25 cellular contexts compared by ENCODE assay signal in the genomic region with DNA sequence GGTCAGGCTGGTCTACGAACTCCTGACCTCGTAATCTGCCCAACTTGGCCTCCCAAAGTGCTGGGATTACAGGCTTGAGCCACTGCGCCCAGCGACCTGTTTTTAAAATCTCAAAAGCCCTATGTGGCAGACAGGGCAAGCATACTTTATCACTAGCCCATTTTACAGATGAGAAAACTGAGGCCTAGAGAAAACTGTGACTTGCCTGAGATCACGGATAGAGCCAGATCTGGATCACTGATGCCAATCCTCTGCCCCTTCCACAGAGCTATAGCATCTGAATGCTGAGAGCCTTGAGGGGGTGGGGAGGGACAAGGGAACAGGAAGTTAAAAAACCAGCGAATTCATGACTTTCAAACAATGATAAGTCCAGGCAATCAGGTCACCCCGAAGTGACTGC. TPM values are rescaled to one million over a fixed set of nuclear protein-coding genes. Genes with fewer than 3 reads are reported as not detected.
"Had no signal": no experiment of that assay in that cellular context is flagged by ENCODE, and none has a peak within 500 bp of the region (broad histone marks: within the 10 kb centered on the region; RNA-seq: fewer than 3 reads in every experiment).

No MANE protein-coding gene starts in this region.

- H3K27ac Mint-ChIP-seq: effector memory CD8-positive, alpha-beta T cell; nephron progenitor cell; stimulated activated memory B cell treated with anti-CD40 and anti-IgM and Interleukin-4, amounts not matched to agents 10 μg/mL and 1 μg/mL and 100 μg/mL, for 72 hours; stimulated activated naive CD8-positive, alpha-beta T cell treated with anti-CD3 and anti-CD28 coated beads, Interleukin-15, Interleukin-2, amounts not matched to agents 100 ng/mL and 50 ng/mL, for 24 hours had no signal

- H3K36me3 Mint-ChIP-seq: naive thymus-derived CD4-positive, alpha-beta T cell; stimulated activated memory B cell treated with anti-CD40 and anti-IgM and Interleukin-4, amounts not matched to agents 10 μg/mL and 1 μg/mL and 100 μg/mL, for 72 hours had no signal

- H3K4me1 ChIP-seq: parathyroid adenoma, prostate gland had no signal

- H3K27ac ChIP-seq: epithelial cell of prostate, esophagus muscularis mucosa, gastroesophageal sphincter, parathyroid adenoma, prostate gland, tibial nerve, upper lobe of right lung, vagina had no signal

- H3K9me3 Mint-ChIP-seq: effector memory CD8-positive, alpha-beta T cell; naive thymus-derived CD4-positive, alpha-beta T cell; nephron progenitor cell; stimulated activated memory B cell treated with anti-CD40 and anti-IgM and Interleukin-4, amounts not matched to agents 10 μg/mL and 1 μg/mL and 100 μg/mL, for 72 hours; stimulated activated naive CD8-positive, alpha-beta T cell treated with anti-CD3 and anti-CD28 coated beads, Interleukin-15, Interleukin-2, amounts not matched to agents 100 ng/mL and 50 ng/mL, for 24 hours had no signal

- H3K4me3 ChIP-seq: esophagus muscularis mucosa, gastroesophageal sphincter, prostate gland, tibial nerve, upper lobe of right lung, vagina had no signal

- H3K9me3 ChIP-seq: esophagus muscularis mucosa, gastroesophageal sphincter, prostate gland, tibial nerve, upper lobe of right lung, vagina had no signal

- DNase-seq: effector memory CD8-positive, alpha-beta T cell; glutamatergic neuron; islet precursor cell; mammary epithelial cell; naive thymus-derived CD4-positive, alpha-beta T cell; nephron progenitor cell; stimulated activated CD4-positive, alpha-beta T cell treated with anti-CD3 and anti-CD28 coated beads, Interleukin-4, amount 100 ng/mL, for 1 hour; stimulated activated CD8-positive, alpha-beta memory T cell treated with anti-CD3 and anti-CD28 coated beads, Interleukin-4, amount 100 ng/mL, for 48 hours; upper lobe of right lung had no signal

- H3K36me3 ChIP-seq: esophagus muscularis mucosa, gastroesophageal sphincter, prostate gland, tibial nerve, upper lobe of right lung had no signal

- H3K4me3 Mint-ChIP-seq: effector memory CD8-positive, alpha-beta T cell; naive thymus-derived CD4-positive, alpha-beta T cell; nephron progenitor cell; stimulated activated memory B cell treated with anti-CD40 and anti-IgM and Interleukin-4, amounts not matched to agents 10 μg/mL and 1 μg/mL and 100 μg/mL, for 72 hours; stimulated activated naive CD8-positive, alpha-beta T cell treated with anti-CD3 and anti-CD28 coated beads, Interleukin-15, Interleukin-2, amounts not matched to agents 100 ng/mL and 50 ng/mL, for 24 hours had no signal

RNA-seq across cellular contexts. Expression of gene ANKRD63, which starts 7.4 kb away (rescaled TPM):
- total RNA-seq: esophagus muscularis mucosa, fibroblast of villous mesenchyme, left lobe of liver, lower leg skin, mammary epithelial cell, mesenteric fat pad, mononuclear cell, omental fat pad, tibial nerve, upper lobe of right lung, vagina had no signal

RNA-seq across cellular contexts. Expression of gene PLCB2, which starts 32.2 kb away (rescaled TPM):
- total RNA-seq: renal cortical epithelial cell had no signal

RNA-seq across cellular contexts. Expression of gene PAK6, which starts 36.6 kb away (rescaled TPM):
- total RNA-seq: left lobe of liver had no signal
